21 cellular contexts compared by ENCODE assay signal in the genomic region with DNA sequence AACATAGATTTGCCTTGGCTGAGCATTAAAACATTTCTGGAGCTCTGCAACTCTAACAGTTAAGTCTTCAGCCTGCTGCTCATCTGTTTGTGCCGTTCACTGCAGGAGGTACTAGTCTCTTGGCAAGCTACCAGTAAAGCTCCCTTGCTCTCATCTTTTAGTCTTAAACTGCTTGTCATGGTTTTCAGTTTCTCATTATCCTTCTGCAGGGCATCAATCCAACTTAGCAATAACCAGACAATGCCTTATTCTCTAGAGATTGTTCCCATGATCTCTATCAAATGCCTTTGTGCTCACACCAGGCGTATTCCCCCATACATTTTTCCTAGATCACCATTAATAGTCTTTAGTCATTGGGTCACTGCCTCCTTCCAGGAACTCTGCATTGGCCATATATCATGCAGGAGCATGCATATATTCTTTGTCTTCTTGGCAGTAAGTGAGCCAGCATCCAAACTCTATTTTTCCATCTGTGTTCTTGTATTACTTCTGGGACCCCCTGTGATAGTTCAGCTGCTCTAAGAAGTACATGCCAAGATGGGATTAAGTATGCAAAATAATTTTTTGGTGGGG.
DNase-seq lines count a peak whose midpoint lies in the region; TF ChIP-seq lines count a peak whose summit lies in the region.
"Had no signal": no experiment of that assay in that cellular context is flagged by ENCODE, and none has a peak within 500 bp of the region (broad histone marks: within the 10 kb centered on the region; RNA-seq: fewer than 3 reads in every experiment).

No MANE protein-coding gene starts in this region.

- H3K9me3 ChIP-seq in neural cell (ENCODE audit: low read length), result no peaks in the 10 kb centered on the region
- H3K9me3 ChIP-seq: BLaER1 treated with 17β-estradiol and CSF1 and Interleukin-3, amounts not matched to agents 10 nM and 100 nM; heart left ventricle; thoracic aorta had no signal

- TF ChIP-seq CTCF in neural cell (IDR thresholded peaks at IDR 0.05; ENCODE audit: poor library complexity, severe bottlenecking), result no peak
- no peak for TF ChIP-seq CTCF in endothelial cell (IDR thresholded peaks at IDR 0.05; ENCODE audit: unreplicated experiment)

- no peak overlapping the region for H3K27ac Mint-ChIP-seq in activated CD4-positive, alpha-beta T cell treated with anti-CD3 and anti-CD28 coated beads, Interleukin-2, amount 10 ng/mL, durations not matched to agents 7 days and 5 days
- no peak overlapping the region for H3K27ac Mint-ChIP-seq in endothelial cell (ENCODE audit: unreplicated experiment)
- H3K27ac Mint-ChIP-seq: activated naive CD8-positive, alpha-beta T cell treated with anti-CD3 and anti-CD28 coated beads, Interleukin-2, amount 10 ng/mL, durations not matched to agents 7 days and 5 days had no signal

- peak overlapping the region; percentile 32 for H3K27ac ChIP-seq in neural cell (ENCODE audit: low read length)
- H3K27ac ChIP-seq: BLaER1 treated with 17β-estradiol and CSF1 and Interleukin-3, amounts not matched to agents 10 nM and 100 nM; heart left ventricle; thoracic aorta had no signal

- DNase-seq in HT1080 (ENCODE audit: low read depth), result peak; percentile 15
- peak; percentile 69 to 85 for DNase-seq in NCI-H524 (lab: John Stamatoyannopoulos, UW)
- peak; percentile 40 for DNase-seq in cerebellum (ENCODE audit: low spot score)
- DNase-seq in activated CD4-positive, alpha-beta T cell treated with anti-CD3 and anti-CD28 coated beads, Interleukin-2, amount 10 ng/mL, durations not matched to agents 7 days and 5 days, result no peak
- DNase-seq in endothelial cell (ENCODE audit: low spot score), result no peak
- DNase-seq in posterior vena cava (ENCODE audit: low spot score), result no peak
- DNase-seq in DMS153 treated with DMSO at 0.1 percent for 48 hours (lab: John Stamatoyannopoulos, UW; ENCODE audit: unreplicated experiment), result no peak
- DNase-seq: activated CD4-positive, alpha-beta T cell treated with anti-CD3 and anti-CD28 coated beads, Interleukin-2, amount 50 U/mL, for 48 hours; activated naive CD8-positive, alpha-beta T cell treated with anti-CD3 and anti-CD28 coated beads, Interleukin-2, amount 10 ng/mL, durations not matched to agents 7 days and 5 days; activated T-cell treated with anti-CD3 and anti-CD28 coated beads, Interleukin-2, amount 50 U/mL, for 48 hours; H9; heart left ventricle; islet precursor cell; mesenchymal stem cell; NCI-H510A treated with DMSO at 0.1 percent for 48 hours; stimulated activated CD4-positive, alpha-beta T cell treated with anti-CD3 and anti-CD28 coated beads, Interleukin-4, amount 100 ng/mL, for 1 hour; stimulated activated CD8-positive, alpha-beta memory T cell treated with anti-CD3 and anti-CD28 coated beads, Interleukin-4, amount 100 ng/mL, for 48 hours; SW 1271 had no signal

- no peak overlapping the region for H3K4me3 ChIP-seq in neural cell (ENCODE audit: low read length)
- H3K4me3 ChIP-seq: BLaER1 treated with 17β-estradiol and CSF1 and Interleukin-3, amounts not matched to agents 10 nM and 100 nM; heart left ventricle; thoracic aorta had no signal

- no peaks in the 10 kb centered on the region for H3K9me2 ChIP-seq in neural cell (ENCODE audit: insufficient read depth, low read length)

- H3K27me3 Mint-ChIP-seq in activated CD4-positive, alpha-beta T cell treated with anti-CD3 and anti-CD28 coated beads, Interleukin-2, amount 10 ng/mL, durations not matched to agents 7 days and 5 days, result no peaks in the 10 kb centered on the region
- no peaks in the 10 kb centered on the region for H3K27me3 Mint-ChIP-seq in endothelial cell (ENCODE audit: unreplicated experiment)
- H3K27me3 Mint-ChIP-seq: activated naive CD8-positive, alpha-beta T cell treated with anti-CD3 and anti-CD28 coated beads, Interleukin-2, amount 10 ng/mL, durations not matched to agents 7 days and 5 days had no signal

- POLR2A ChIA-PET in activated CD4-positive, alpha-beta T cell treated with anti-CD3 and anti-CD28 coated beads, Interleukin-2, amount 10 ng/mL, durations not matched to agents 7 days and 5 days (lab: Charles Lee), result no interaction called here

- no peak overlapping the region for H2AFZ ChIP-seq in neural cell (ENCODE audit: low read depth, low read length)

- no peaks in the 10 kb centered on the region for H3K79me2 ChIP-seq in neural cell (replicated peaks; ENCODE audit: insufficient read depth, low read length)

- peak; percentile 35 for TF ChIP-seq EP300 in neural cell (conservative IDR thresholded peaks at IDR 0.05; ENCODE audit: poor library complexity, severe bottlenecking)

- no peaks in the 10 kb centered on the region for H3K27me3 ChIP-seq in neural cell (ENCODE audit: insufficient read depth, low read depth, low read length)
- H3K27me3 ChIP-seq: BLaER1 treated with 17β-estradiol and CSF1 and Interleukin-3, amounts not matched to agents 10 nM and 100 nM; heart left ventricle had no signal

- H3F3A ChIP-seq in neural cell (ENCODE audit: insufficient read depth, low read length, poor library complexity, severe bottlenecking), result no peaks in the 10 kb centered on the region

- no peaks in the 10 kb centered on the region for H3K9me3 Mint-ChIP-seq in activated CD4-positive, alpha-beta T cell treated with anti-CD3 and anti-CD28 coated beads, Interleukin-2, amount 10 ng/mL, durations not matched to agents 7 days and 5 days
- H3K9me3 Mint-ChIP-seq in endothelial cell (ENCODE audit: unreplicated experiment), result no peaks in the 10 kb centered on the region
- H3K9me3 Mint-ChIP-seq: activated naive CD8-positive, alpha-beta T cell treated with anti-CD3 and anti-CD28 coated beads, Interleukin-2, amount 10 ng/mL, durations not matched to agents 7 days and 5 days; H9 had no signal

- H4K20me1 ChIP-seq in neural cell (ENCODE audit: insufficient read depth), result no peaks in the 10 kb centered on the region
- H4K20me1 ChIP-seq: BLaER1 treated with 17β-estradiol and CSF1 and Interleukin-3, amounts not matched to agents 10 nM and 100 nM had no signal

- H3K4me2 ChIP-seq in neural cell (ENCODE audit: low read length), result no peak overlapping the region
- H3K4me2 ChIP-seq: BLaER1 treated with 17β-estradiol and CSF1 and Interleukin-3, amounts not matched to agents 10 nM and 100 nM had no signal

- intact Hi-C loops in posterior vena cava (cut with DNase I), result no loop called here

- H3K9ac ChIP-seq in neural cell (ENCODE audit: low read length), result no peak overlapping the region
- H3K9ac ChIP-seq: BLaER1 treated with 17β-estradiol and CSF1 and Interleukin-3, amounts not matched to agents 10 nM and 100 nM had no signal

- no peaks in the 10 kb centered on the region for H3K36me3 ChIP-seq in neural cell (ENCODE audit: insufficient read depth, low read length)
- H3K36me3 ChIP-seq: BLaER1 treated with 17β-estradiol and CSF1 and Interleukin-3, amounts not matched to agents 10 nM and 100 nM; heart left ventricle; thoracic aorta had no signal

- no peaks in the 10 kb centered on the region for H3K4me1 Mint-ChIP-seq in activated CD4-positive, alpha-beta T cell treated with anti-CD3 and anti-CD28 coated beads, Interleukin-2, amount 10 ng/mL, durations not matched to agents 7 days and 5 days
- no peaks in the 10 kb centered on the region for H3K4me1 Mint-ChIP-seq in endothelial cell (ENCODE audit: unreplicated experiment)
- H3K4me1 Mint-ChIP-seq: activated naive CD8-positive, alpha-beta T cell treated with anti-CD3 and anti-CD28 coated beads, Interleukin-2, amount 10 ng/mL, durations not matched to agents 7 days and 5 days; H9 had no signal

- H3K36me3 Mint-ChIP-seq in activated CD4-positive, alpha-beta T cell treated with anti-CD3 and anti-CD28 coated beads, Interleukin-2, amount 10 ng/mL, durations not matched to agents 7 days and 5 days (ENCODE audit: low read depth), result no peaks in the 10 kb centered on the region
- no peaks in the 10 kb centered on the region for H3K36me3 Mint-ChIP-seq in endothelial cell (ENCODE audit: low read depth, unreplicated experiment)
- H3K36me3 Mint-ChIP-seq: activated naive CD8-positive, alpha-beta T cell treated with anti-CD3 and anti-CD28 coated beads, Interleukin-2, amount 10 ng/mL, durations not matched to agents 7 days and 5 days had no signal

- H3K4me3 Mint-ChIP-seq in activated CD4-positive, alpha-beta T cell treated with anti-CD3 and anti-CD28 coated beads, Interleukin-2, amount 10 ng/mL, durations not matched to agents 7 days and 5 days, result no peak overlapping the region
- H3K4me3 Mint-ChIP-seq in endothelial cell (ENCODE audit: unreplicated experiment), result no peak overlapping the region
- H3K4me3 Mint-ChIP-seq: activated naive CD8-positive, alpha-beta T cell treated with anti-CD3 and anti-CD28 coated beads, Interleukin-2, amount 10 ng/mL, durations not matched to agents 7 days and 5 days; H9 had no signal

- CTCF ChIA-PET in activated CD4-positive, alpha-beta T cell treated with anti-CD3 and anti-CD28 coated beads, Interleukin-2, amount 10 ng/mL, durations not matched to agents 7 days and 5 days (lab: Charles Lee), result interaction anchor here (0.6 kb wide), 1 partner anchor 15 kb away, joined by 4 read pairs; no protein-coding TSS in a partner anchor

- TF ChIP-seq RAD21 in neural cell (conservative IDR thresholded peaks at IDR 0.05), result no peak

TF ChIP-seq in neural cell, 6 proteins besides CTCF, POLR2A, EP300 and RAD21 (continues in another document):
- TF ChIP-seq MXI1 (conservative IDR thresholded peaks at IDR 0.05; ENCODE audit: poor library complexity, severe bottlenecking), result no peak
- no peak for TF ChIP-seq SMC3 (conservative IDR thresholded peaks at IDR 0.05; ENCODE audit: poor library complexity)

Comparison
In these comparisons a context has a peak if more than half of its experiments do, and no peak if none do; other contexts are left out.
1. DNase-seq: peak in HT1080 (single experiment), NCI-H524 (2 of 2) and cerebellum (single experiment); none in activated CD4-positive, alpha-beta T cell treated with anti-CD3 and anti-CD28 coated beads, Interleukin-2, amount 10 ng/mL, durations not matched to agents 7 days and 5 days (single experiment), endothelial cell (single experiment), posterior vena cava (single experiment) and DMS153 treated with DMSO at 0.1 percent for 48 hours (single experiment).